ENCODE assay signal across 1 cellular context in the genomic region with DNA sequence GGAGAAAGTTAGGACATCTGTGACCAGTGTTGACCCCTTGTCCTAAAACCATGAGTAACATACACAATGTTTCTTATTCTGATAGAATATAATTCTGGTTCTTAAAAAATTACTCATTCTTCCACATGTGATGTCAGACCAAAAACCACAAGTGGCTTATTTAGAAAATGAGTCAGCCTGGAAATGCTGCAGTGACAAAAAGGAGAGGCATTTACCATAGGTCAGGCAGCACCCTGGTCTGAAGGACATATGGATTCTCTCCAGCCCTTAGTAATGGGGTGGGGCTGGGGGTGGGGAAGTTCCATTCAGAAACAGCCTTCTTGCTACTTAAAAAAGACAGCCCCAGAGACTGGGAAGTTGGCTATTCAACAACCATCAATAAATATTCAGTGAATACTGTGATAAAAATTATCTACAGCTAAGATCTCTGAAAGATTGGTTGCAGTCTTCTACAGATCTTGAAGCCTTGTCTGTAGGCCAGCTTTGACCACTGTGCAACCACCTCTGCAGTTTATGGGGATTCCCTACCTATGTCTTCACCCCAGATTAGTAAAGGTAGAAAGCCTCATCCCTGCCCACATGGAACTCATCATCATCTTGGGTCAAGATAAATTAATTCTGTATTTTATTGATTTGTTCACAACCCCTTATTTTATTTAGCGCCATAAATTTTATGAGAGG.
TF ChIP-seq lines count a peak whose summit lies in the region.

No MANE protein-coding gene starts in this region.

TF ChIP-seq in GM12878, 131 proteins besides CTCF, POLR2A, EP300 and RAD21 (continued from another document and continues in another):
- TF ChIP-seq, protein P1, sequence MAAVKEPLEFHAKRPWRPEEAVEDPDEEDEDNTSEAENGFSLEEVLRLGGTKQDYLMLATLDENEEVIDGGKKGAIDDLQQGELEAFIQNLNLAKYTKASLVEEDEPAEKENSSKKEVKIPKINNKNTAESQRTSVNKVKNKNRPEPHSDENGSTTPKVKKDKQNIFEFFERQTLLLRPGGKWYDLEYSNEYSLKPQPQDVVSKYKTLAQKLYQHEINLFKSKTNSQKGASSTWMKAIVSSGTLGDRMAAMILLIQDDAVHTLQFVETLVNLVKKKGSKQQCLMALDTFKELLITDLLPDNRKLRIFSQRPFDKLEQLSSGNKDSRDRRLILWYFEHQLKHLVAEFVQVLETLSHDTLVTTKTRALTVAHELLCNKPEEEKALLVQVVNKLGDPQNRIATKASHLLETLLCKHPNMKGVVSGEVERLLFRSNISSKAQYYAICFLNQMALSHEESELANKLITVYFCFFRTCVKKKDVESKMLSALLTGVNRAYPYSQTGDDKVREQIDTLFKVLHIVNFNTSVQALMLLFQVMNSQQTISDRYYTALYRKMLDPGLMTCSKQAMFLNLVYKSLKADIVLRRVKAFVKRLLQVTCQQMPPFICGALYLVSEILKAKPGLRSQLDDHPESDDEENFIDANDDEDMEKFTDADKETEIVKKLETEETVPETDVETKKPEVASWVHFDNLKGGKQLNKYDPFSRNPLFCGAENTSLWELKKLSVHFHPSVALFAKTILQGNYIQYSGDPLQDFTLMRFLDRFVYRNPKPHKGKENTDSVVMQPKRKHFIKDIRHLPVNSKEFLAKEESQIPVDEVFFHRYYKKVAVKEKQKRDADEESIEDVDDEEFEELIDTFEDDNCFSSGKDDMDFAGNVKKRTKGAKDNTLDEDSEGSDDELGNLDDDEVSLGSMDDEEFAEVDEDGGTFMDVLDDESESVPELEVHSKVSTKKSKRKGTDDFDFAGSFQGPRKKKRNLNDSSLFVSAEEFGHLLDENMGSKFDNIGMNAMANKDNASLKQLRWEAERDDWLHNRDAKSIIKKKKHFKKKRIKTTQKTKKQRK (IDR thresholded peaks at IDR 0.05; ENCODE audit: low read depth, low read length) = no peak
- TF ChIP-seq HCFC1 (IDR thresholded peaks at IDR 0.05; ENCODE audit: low read length) = no peak
- TF ChIP-seq SMARCA5 (IDR thresholded peaks at IDR 0.05) = no peak
- TF ChIP-seq MTA2 (IDR thresholded peaks at IDR 0.05; ENCODE audit: low read depth) = peak; percentile 81
- no peak for TF ChIP-seq CEBPB (IDR thresholded peaks at IDR 0.05; ENCODE audit: borderline replicate concordance in 1 of 2, low read depth in 2 of 2, low read length in 2 of 2)
- TF ChIP-seq, protein P2, sequence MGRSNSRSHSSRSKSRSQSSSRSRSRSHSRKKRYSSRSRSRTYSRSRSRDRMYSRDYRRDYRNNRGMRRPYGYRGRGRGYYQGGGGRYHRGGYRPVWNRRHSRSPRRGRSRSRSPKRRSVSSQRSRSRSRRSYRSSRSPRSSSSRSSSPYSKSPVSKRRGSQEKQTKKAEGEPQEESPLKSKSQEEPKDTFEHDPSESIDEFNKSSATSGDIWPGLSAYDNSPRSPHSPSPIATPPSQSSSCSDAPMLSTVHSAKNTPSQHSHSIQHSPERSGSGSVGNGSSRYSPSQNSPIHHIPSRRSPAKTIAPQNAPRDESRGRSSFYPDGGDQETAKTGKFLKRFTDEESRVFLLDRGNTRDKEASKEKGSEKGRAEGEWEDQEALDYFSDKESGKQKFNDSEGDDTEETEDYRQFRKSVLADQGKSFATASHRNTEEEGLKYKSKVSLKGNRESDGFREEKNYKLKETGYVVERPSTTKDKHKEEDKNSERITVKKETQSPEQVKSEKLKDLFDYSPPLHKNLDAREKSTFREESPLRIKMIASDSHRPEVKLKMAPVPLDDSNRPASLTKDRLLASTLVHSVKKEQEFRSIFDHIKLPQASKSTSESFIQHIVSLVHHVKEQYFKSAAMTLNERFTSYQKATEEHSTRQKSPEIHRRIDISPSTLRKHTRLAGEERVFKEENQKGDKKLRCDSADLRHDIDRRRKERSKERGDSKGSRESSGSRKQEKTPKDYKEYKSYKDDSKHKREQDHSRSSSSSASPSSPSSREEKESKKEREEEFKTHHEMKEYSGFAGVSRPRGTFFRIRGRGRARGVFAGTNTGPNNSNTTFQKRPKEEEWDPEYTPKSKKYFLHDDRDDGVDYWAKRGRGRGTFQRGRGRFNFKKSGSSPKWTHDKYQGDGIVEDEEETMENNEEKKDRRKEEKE (IDR thresholded peaks at IDR 0.05) = no peak
- no peak for TF ChIP-seq CHD4 (IDR thresholded peaks at IDR 0.05)
- TF ChIP-seq, protein P3, sequence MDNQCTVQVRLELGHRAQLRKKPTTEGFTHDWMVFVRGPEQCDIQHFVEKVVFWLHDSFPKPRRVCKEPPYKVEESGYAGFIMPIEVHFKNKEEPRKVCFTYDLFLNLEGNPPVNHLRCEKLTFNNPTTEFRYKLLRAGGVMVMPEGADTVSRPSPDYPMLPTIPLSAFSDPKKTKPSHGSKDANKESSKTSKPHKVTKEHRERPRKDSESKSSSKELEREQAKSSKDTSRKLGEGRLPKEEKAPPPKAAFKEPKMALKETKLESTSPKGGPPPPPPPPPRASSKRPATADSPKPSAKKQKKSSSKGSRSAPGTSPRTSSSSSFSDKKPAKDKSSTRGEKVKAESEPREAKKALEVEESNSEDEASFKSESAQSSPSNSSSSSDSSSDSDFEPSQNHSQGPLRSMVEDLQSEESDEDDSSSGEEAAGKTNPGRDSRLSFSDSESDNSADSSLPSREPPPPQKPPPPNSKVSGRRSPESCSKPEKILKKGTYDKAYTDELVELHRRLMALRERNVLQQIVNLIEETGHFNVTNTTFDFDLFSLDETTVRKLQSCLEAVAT (IDR thresholded peaks at IDR 0.05) = no peak
- TF ChIP-seq ASH2L (IDR thresholded peaks at IDR 0.05; ENCODE audit: borderline replicate concordance, low read depth) = no peak
- TF ChIP-seq, protein P4, sequence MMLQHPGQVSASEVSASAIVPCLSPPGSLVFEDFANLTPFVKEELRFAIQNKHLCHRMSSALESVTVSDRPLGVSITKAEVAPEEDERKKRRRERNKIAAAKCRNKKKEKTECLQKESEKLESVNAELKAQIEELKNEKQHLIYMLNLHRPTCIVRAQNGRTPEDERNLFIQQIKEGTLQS (IDR thresholded peaks at IDR 0.05; ENCODE audit: borderline replicate concordance, extremely low read depth, low read depth, low read length) = no peak
- TF ChIP-seq, protein P5, sequence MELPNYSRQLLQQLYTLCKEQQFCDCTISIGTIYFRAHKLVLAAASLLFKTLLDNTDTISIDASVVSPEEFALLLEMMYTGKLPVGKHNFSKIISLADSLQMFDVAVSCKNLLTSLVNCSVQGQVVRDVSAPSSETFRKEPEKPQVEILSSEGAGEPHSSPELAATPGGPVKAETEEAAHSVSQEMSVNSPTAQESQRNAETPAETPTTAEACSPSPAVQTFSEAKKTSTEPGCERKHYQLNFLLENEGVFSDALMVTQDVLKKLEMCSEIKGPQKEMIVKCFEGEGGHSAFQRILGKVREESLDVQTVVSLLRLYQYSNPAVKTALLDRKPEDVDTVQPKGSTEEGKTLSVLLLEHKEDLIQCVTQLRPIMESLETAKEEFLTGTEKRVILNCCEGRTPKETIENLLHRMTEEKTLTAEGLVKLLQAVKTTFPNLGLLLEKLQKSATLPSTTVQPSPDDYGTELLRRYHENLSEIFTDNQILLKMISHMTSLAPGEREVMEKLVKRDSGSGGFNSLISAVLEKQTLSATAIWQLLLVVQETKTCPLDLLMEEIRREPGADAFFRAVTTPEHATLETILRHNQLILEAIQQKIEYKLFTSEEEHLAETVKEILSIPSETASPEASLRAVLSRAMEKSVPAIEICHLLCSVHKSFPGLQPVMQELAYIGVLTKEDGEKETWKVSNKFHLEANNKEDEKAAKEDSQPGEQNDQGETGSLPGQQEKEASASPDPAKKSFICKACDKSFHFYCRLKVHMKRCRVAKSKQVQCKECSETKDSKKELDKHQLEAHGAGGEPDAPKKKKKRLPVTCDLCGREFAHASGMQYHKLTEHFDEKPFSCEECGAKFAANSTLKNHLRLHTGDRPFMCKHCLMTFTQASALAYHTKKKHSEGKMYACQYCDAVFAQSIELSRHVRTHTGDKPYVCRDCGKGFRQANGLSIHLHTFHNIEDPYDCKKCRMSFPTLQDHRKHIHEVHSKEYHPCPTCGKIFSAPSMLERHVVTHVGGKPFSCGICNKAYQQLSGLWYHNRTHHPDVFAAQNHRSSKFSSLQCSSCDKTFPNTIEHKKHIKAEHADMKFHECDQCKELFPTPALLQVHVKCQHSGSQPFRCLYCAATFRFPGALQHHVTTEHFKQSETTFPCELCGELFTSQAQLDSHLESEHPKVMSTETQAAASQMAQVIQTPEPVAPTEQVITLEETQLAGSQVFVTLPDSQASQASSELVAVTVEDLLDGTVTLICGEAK (IDR thresholded peaks at IDR 0.05; ENCODE audit: borderline replicate concordance) = no peak
- TF ChIP-seq, protein P6, sequence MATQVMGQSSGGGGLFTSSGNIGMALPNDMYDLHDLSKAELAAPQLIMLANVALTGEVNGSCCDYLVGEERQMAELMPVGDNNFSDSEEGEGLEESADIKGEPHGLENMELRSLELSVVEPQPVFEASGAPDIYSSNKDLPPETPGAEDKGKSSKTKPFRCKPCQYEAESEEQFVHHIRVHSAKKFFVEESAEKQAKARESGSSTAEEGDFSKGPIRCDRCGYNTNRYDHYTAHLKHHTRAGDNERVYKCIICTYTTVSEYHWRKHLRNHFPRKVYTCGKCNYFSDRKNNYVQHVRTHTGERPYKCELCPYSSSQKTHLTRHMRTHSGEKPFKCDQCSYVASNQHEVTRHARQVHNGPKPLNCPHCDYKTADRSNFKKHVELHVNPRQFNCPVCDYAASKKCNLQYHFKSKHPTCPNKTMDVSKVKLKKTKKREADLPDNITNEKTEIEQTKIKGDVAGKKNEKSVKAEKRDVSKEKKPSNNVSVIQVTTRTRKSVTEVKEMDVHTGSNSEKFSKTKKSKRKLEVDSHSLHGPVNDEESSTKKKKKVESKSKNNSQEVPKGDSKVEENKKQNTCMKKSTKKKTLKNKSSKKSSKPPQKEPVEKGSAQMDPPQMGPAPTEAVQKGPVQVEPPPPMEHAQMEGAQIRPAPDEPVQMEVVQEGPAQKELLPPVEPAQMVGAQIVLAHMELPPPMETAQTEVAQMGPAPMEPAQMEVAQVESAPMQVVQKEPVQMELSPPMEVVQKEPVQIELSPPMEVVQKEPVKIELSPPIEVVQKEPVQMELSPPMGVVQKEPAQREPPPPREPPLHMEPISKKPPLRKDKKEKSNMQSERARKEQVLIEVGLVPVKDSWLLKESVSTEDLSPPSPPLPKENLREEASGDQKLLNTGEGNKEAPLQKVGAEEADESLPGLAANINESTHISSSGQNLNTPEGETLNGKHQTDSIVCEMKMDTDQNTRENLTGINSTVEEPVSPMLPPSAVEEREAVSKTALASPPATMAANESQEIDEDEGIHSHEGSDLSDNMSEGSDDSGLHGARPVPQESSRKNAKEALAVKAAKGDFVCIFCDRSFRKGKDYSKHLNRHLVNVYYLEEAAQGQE (IDR thresholded peaks at IDR 0.05; ENCODE audit: low read depth, low read length) = no peak
- TF ChIP-seq, protein P7, sequence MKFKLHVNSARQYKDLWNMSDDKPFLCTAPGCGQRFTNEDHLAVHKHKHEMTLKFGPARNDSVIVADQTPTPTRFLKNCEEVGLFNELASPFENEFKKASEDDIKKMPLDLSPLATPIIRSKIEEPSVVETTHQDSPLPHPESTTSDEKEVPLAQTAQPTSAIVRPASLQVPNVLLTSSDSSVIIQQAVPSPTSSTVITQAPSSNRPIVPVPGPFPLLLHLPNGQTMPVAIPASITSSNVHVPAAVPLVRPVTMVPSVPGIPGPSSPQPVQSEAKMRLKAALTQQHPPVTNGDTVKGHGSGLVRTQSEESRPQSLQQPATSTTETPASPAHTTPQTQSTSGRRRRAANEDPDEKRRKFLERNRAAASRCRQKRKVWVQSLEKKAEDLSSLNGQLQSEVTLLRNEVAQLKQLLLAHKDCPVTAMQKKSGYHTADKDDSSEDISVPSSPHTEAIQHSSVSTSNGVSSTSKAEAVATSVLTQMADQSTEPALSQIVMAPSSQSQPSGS (IDR thresholded peaks at IDR 0.05; ENCODE audit: low read length) = peak; percentile 97
- peak; percentile 73 for TF ChIP-seq CREB1 (IDR thresholded peaks at IDR 0.05; ENCODE audit: low read depth)
- TF ChIP-seq ETV6 (conservative IDR thresholded peaks at IDR 0.05 in 1 of 2, IDR thresholded peaks at IDR 0.05 in 1 of 2; ENCODE audit: borderline replicate concordance in 1 of 2, low read depth in 1 of 2) = peak in 1 of 2 experiments; percentile 89; a peak in 2 of 4 replicates
- TF ChIP-seq SRF (IDR thresholded peaks at IDR 0.05; ENCODE audit: low read depth in 2 of 2, low read length in 2 of 2) = no peak
- TF ChIP-seq SMC3 (IDR thresholded peaks at IDR 0.05; ENCODE audit: borderline replicate concordance, low read length) = no peak
- TF ChIP-seq NR2F1 (conservative IDR thresholded peaks at IDR 0.05) = peak; percentile 87
- TF ChIP-seq, protein P8, sequence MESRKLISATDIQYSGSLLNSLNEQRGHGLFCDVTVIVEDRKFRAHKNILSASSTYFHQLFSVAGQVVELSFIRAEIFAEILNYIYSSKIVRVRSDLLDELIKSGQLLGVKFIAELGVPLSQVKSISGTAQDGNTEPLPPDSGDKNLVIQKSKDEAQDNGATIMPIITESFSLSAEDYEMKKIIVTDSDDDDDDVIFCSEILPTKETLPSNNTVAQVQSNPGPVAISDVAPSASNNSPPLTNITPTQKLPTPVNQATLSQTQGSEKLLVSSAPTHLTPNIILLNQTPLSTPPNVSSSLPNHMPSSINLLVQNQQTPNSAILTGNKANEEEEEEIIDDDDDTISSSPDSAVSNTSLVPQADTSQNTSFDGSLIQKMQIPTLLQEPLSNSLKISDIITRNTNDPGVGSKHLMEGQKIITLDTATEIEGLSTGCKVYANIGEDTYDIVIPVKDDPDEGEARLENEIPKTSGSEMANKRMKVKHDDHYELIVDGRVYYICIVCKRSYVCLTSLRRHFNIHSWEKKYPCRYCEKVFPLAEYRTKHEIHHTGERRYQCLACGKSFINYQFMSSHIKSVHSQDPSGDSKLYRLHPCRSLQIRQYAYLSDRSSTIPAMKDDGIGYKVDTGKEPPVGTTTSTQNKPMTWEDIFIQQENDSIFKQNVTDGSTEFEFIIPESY (IDR thresholded peaks at IDR 0.05) = no peak
- peak; percentile 54; the same call in 1 of the 2 replicates for TF ChIP-seq IRF4 (IDR thresholded peaks at IDR 0.05; ENCODE audit: low read depth, low read length)
- TF ChIP-seq, protein P9, sequence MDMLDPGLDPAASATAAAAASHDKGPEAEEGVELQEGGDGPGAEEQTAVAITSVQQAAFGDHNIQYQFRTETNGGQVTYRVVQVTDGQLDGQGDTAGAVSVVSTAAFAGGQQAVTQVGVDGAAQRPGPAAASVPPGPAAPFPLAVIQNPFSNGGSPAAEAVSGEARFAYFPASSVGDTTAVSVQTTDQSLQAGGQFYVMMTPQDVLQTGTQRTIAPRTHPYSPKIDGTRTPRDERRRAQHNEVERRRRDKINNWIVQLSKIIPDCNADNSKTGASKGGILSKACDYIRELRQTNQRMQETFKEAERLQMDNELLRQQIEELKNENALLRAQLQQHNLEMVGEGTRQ (IDR thresholded peaks at IDR 0.05; ENCODE audit: borderline replicate concordance, low read depth, low read length) = no peak
- no peak for TF ChIP-seq JUND (IDR thresholded peaks at IDR 0.05; ENCODE audit: low read depth, low read length)
- no peak for TF ChIP-seq CBX3 (IDR thresholded peaks at IDR 0.05; ENCODE audit: borderline replicate concordance, low read depth)
- no peak for TF ChIP-seq STAT3 (IDR thresholded peaks at IDR 0.05; ENCODE audit: low read depth, low read length)
- TF ChIP-seq RB1 (IDR thresholded peaks at IDR 0.05; ENCODE audit: borderline replicate concordance) = no peak
- peak; percentile 98 for TF ChIP-seq MEF2A (IDR thresholded peaks at IDR 0.05; ENCODE audit: insufficient read depth, low read depth, low read length)
- peak; percentile 91 for TF ChIP-seq ATF7 (IDR thresholded peaks at IDR 0.05; ENCODE audit: low read depth)
- peak; percentile 73; the same call in 1 of the 2 replicates for TF ChIP-seq DPF2 (IDR thresholded peaks at IDR 0.05)
- TF ChIP-seq, protein P10, sequence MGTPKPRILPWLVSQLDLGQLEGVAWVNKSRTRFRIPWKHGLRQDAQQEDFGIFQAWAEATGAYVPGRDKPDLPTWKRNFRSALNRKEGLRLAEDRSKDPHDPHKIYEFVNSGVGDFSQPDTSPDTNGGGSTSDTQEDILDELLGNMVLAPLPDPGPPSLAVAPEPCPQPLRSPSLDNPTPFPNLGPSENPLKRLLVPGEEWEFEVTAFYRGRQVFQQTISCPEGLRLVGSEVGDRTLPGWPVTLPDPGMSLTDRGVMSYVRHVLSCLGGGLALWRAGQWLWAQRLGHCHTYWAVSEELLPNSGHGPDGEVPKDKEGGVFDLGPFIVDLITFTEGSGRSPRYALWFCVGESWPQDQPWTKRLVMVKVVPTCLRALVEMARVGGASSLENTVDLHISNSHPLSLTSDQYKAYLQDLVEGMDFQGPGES (IDR thresholded peaks at IDR 0.05) = no peak
